10 cellular contexts compared by ENCODE assay signal in genomic region chr13:21344662-21345176, GRCh38.
DNase-seq lines count a peak whose midpoint lies in the region; ATAC-seq and TF ChIP-seq lines count a peak whose summit lies in the region.
"Had no signal": no experiment of that assay in that cellular context is flagged by ENCODE, and none has a peak within 500 bp of the region (broad histone marks: within the 10 kb centered on the region; RNA-seq: fewer than 3 reads in every experiment).

No MANE protein-coding gene starts in this region.

- no peak overlapping the region for H2BK120ac ChIP-seq in neuronal stem cell (ENCODE audit: low read depth, low read length)

- H3K9me3 Mint-ChIP-seq in activated CD4-positive, alpha-beta T cell treated with anti-CD3 and anti-CD28 coated beads, Interleukin-2, amount 10 ng/mL, durations not matched to agents 24 days and 14 days: no peaks in the 10 kb centered on the region

- no CpG with 5 or more reads among the region's 9 CpGs for WGBS in neuronal stem cell (ENCODE audit: extremely low coverage in 2 of 2, insufficient read length in 2 of 2, insufficient replicate concordance in 1 of 2), 2 donors

- no peak overlapping the region for H3K9ac ChIP-seq in neuronal stem cell (ENCODE audit: low read depth, low read length, poor library complexity)

- H2BK5ac ChIP-seq in neuronal stem cell (ENCODE audit: low read length): no peak overlapping the region

- H3K79me1 ChIP-seq in neuronal stem cell (ENCODE audit: low read depth, low read length): no peaks in the 10 kb centered on the region

- no peaks in the 10 kb centered on the region for H3K4me1 ChIP-seq in neuronal stem cell (ENCODE audit: control insufficient read depth in 2 of 2, insufficient read depth in 1 of 2, low read depth in 1 of 2, low read length in 2 of 2)
- H3K4me1 ChIP-seq in tibial artery: no peaks in the 10 kb centered on the region

- H3K4me1 Mint-ChIP-seq in activated CD4-positive, alpha-beta T cell treated with anti-CD3 and anti-CD28 coated beads, Interleukin-2, amount 10 ng/mL, durations not matched to agents 24 days and 14 days: peaks cover 26% of the 10 kb centered on the region

- intact Hi-C loops in activated CD4-positive, alpha-beta T cell treated with anti-CD3 and anti-CD28 coated beads, Interleukin-2, amount 10 ng/mL, durations not matched to agents 24 days and 14 days (cut with micrococcal nuclease): no loop called here
- intact Hi-C loops in tibial artery (cut with DNase I; ENCODE audit: low total_unique reads): no loop called here

- peak; percentile 49 for ATAC-seq in GM18861 (IDR thresholded peaks at IDR 0.05; ENCODE audit: unreplicated experiment)
- peak; percentile 58 for ATAC-seq in HG02938 (IDR thresholded peaks at IDR 0.05; ENCODE audit: unreplicated experiment)
- ATAC-seq in HG03097 (IDR thresholded peaks at IDR 0.05; ENCODE audit: low FRiP score, unreplicated experiment): no peak

- no peak overlapping the region for H3K4ac ChIP-seq in neuronal stem cell (ENCODE audit: low read length)

- H3K4me3 ChIP-seq in neuronal stem cell (ENCODE audit: low read length in 2 of 2) (no peak overlapping the region), tibial artery (no peak overlapping the region)
- H3K4me3 ChIP-seq: PC-9 had no signal

- peak overlapping the region; percentile 79 for H3K4me3 Mint-ChIP-seq in activated CD4-positive, alpha-beta T cell treated with anti-CD3 and anti-CD28 coated beads, Interleukin-2, amount 10 ng/mL, durations not matched to agents 24 days and 14 days

- DNase-seq in activated CD4-positive, alpha-beta T cell treated with anti-CD3 and anti-CD28 coated beads, Interleukin-2, amount 10 ng/mL, durations not matched to agents 24 days and 14 days: peak; percentile 82
- DNase-seq in neuronal stem cell (ENCODE audit: low spot score) (no peak), hepatic stellate cell (ENCODE audit: low spot score) (no peak), islet precursor cell (no peak), tibial artery (no peak)
- DNase-seq: GOT3, PC-9 had no signal

- no peaks in the 10 kb centered on the region for H3K36me3 Mint-ChIP-seq in activated CD4-positive, alpha-beta T cell treated with anti-CD3 and anti-CD28 coated beads, Interleukin-2, amount 10 ng/mL, durations not matched to agents 24 days and 14 days (ENCODE audit: low read depth)

- no peak overlapping the region for H2BK12ac ChIP-seq in neuronal stem cell (ENCODE audit: low read length)

- no peak overlapping the region for H3K23ac ChIP-seq in neuronal stem cell (ENCODE audit: low read depth, low read length, poor library complexity)

- no peaks in the 10 kb centered on the region for H3K36me3 ChIP-seq in neuronal stem cell (replicated peaks in 1 of 2; ENCODE audit: control insufficient read depth in 2 of 2, insufficient read depth in 2 of 2, low read length in 2 of 2)
- no peaks in the 10 kb centered on the region for H3K36me3 ChIP-seq in tibial artery

- H3K27ac Mint-ChIP-seq in activated CD4-positive, alpha-beta T cell treated with anti-CD3 and anti-CD28 coated beads, Interleukin-2, amount 10 ng/mL, durations not matched to agents 24 days and 14 days: peak overlapping the region; percentile 81

- TF ChIP-seq CTCF in tibial artery (IDR thresholded peaks at IDR 0.05): no peak

- H3K27me3 Mint-ChIP-seq in activated CD4-positive, alpha-beta T cell treated with anti-CD3 and anti-CD28 coated beads, Interleukin-2, amount 10 ng/mL, durations not matched to agents 24 days and 14 days: no peaks in the 10 kb centered on the region

- peak overlapping the region; percentile 41 for H3K18ac ChIP-seq in neuronal stem cell (ENCODE audit: low read length)

- H4K8ac ChIP-seq in neuronal stem cell (ENCODE audit: low read depth, low read length): no peak overlapping the region

- H3K9me3 ChIP-seq in neuronal stem cell (replicated peaks in 1 of 2; ENCODE audit: control insufficient read depth in 2 of 2, insufficient read depth in 1 of 2, low read depth in 1 of 2, low read length in 2 of 2): no peaks in the 10 kb centered on the region
- H3K9me3 ChIP-seq in tibial artery: no peaks in the 10 kb centered on the region

- peak overlapping the region; percentile 82 for H4K91ac ChIP-seq in neuronal stem cell (ENCODE audit: low read depth, low read length, poor library complexity)

- H3K4me2 ChIP-seq in neuronal stem cell (ENCODE audit: insufficient read depth, low read length, poor library complexity, severe bottlenecking): no peak overlapping the region
- H3K4me2 ChIP-seq: PC-9 had no signal

- H2AK5ac ChIP-seq in neuronal stem cell (ENCODE audit: low read depth, low read length): no peak overlapping the region

- H3K27me3 ChIP-seq in neuronal stem cell (ENCODE audit: control insufficient read depth in 3 of 3, insufficient read depth in 3 of 3, low read depth in 1 of 3, low read length in 3 of 3) (no peaks in the 10 kb centered on the region), tibial artery (no peaks in the 10 kb centered on the region)

- H2AFZ ChIP-seq in neuronal stem cell (ENCODE audit: low read length): peak overlapping the region; percentile 53
- H2AFZ ChIP-seq: PC-9 had no signal

- no peak overlapping the region for H2BK15ac ChIP-seq in neuronal stem cell (ENCODE audit: low read length)

- H3K14ac ChIP-seq in neuronal stem cell (ENCODE audit: low read length): no peak overlapping the region

- no peak overlapping the region for H3K27ac ChIP-seq in neuronal stem cell (replicated peaks; ENCODE audit: low read length)
- no peak overlapping the region for H3K27ac ChIP-seq in tibial artery
- H3K27ac ChIP-seq: PC-9 had no signal
